In genomic region chr12:23742574-23742973, GRCh38 we compare ENCODE assay signal across 35 cellular contexts.
"Had no signal": no experiment of that assay in that cellular context is flagged by ENCODE, and none has a peak within 500 bp of the region (broad histone marks: within the 10 kb centered on the region; RNA-seq: fewer than 3 reads in every experiment).

No MANE protein-coding gene starts in this region.

- H3K4me3 ChIP-seq: MG63 had no signal

- H3K9me3 ChIP-seq: MG63 had no signal

- H3K27me3 ChIP-seq: MG63 had no signal

- H3K36me3 ChIP-seq: MG63 had no signal

- DNase-seq: Karpas-422, Kasumi-1, MG63, MM.1S, MV-4-11, NCI-H1048, NCI-H1092, NCI-H1092 treated with DMSO at 0.1 percent for 48 hours, NCI-H1105, NCI-H1105 treated with DMSO at 0.1 percent for 48 hours, NCI-H1417, NCI-H1417 treated with DMSO at 0.1 percent for 48 hours, NCI-H1436, NCI-H1436 treated with DMSO at 0.1 percent for 48 hours, NCI-H146, NCI-H1694, NCI-H1694 treated with DMSO at 0.1 percent for 48 hours, NCI-H187, NCI-H187 treated with DMSO at 0.1 percent for 48 hours, NCI-H1930, NCI-H2029, NCI-H2081, NCI-H2081 treated with DMSO at 0.1 percent for 48 hours, NCI-H2107, NCI-H2171, NCI-H2171 treated with DMSO at 0.1 percent for 48 hours, NCI-H2227 treated with DMSO at 0.1 percent for 48 hours, NCI-H226, NCI-H345, NCI-H446, NCI-H446 treated with DMSO at 0.1 percent for 48 hours, NCI-H510A, NCI-H510A treated with DMSO at 0.1 percent for 48 hours, NCI-H524, NCI-H524 treated with DMSO at 0.1 percent for 48 hours had no signal
